Comparison of ENCODE assay signal across 12 cellular contexts in the genomic region with DNA sequence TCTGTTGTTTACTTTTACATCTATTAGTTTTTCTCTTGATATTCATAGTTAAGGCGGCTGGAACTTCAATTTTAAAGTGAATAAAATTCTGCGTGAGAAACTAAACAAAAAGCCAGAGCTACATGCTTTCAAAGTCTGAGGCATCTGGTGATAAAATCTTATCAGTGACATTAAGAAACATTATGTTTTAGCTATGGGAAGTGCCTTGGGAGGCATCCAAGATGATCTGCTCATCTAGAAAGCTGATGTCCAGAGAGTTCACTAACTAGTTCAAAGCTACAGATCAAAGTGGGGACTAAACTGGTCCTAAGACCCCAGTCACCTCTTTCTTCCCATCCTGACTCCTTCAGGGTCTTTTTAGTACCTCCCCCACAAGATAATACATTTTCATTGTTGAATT. TPM values are rescaled to one million over a fixed set of nuclear protein-coding genes. Genes with fewer than 3 reads are reported as not detected.
DNase-seq lines count a peak whose midpoint lies in the region; ATAC-seq and TF ChIP-seq lines count a peak whose summit lies in the region.
"Had no signal": no experiment of that assay in that cellular context is flagged by ENCODE, and none has a peak within 500 bp of the region (broad histone marks: within the 10 kb centered on the region; RNA-seq: fewer than 3 reads in every experiment).

No MANE protein-coding gene starts in this region.

- H2BK120ac ChIP-seq in trophoblast cell (ENCODE audit: insufficient read depth, low read length, poor library complexity), result peak overlapping the region; percentile 43

- no peak overlapping the region for H3K4ac ChIP-seq in trophoblast cell (ENCODE audit: low read depth, low read length)

- peaks cover 0 to 4% of the 10 kb centered on the region in 2 experiments for H3K4me1 ChIP-seq in trophoblast cell (ENCODE audit: control insufficient read depth in 1 of 2, insufficient read depth in 2 of 2, low read length in 2 of 2)
- H3K4me1 ChIP-seq in colonic mucosa, result no peaks in the 10 kb centered on the region

- no peak overlapping the region for H2BK12ac ChIP-seq in trophoblast cell (ENCODE audit: low read length)

- no peak overlapping the region for H4K91ac ChIP-seq in trophoblast cell (ENCODE audit: low read depth, low read length)

- intact Hi-C loops in colonic mucosa (cut with DNase I), result no loop called here

- no CpG with 5 or more reads among the region's 2 CpGs for WGBS in trophoblast cell (ENCODE audit: extremely low coverage, insufficient coverage, insufficient read length)

- DNase-seq in AG10803 (ENCODE audit: low read depth) (peak; percentile 20), OCI-M1 (lab: John Stamatoyannopoulos, UW) (peak; percentile 62), erythroblast (lab: John Stamatoyannopoulos, UW) (peak; percentile 50 to 59), trophoblast cell (peak in 1 of 2 donors; percentile 49), colonic mucosa (no peak), NCI-H1436 (lab: John Stamatoyannopoulos, UW) (no peak), NCI-H2107 treated with DMSO at 0.1 percent for 48 hours (lab: John Stamatoyannopoulos, UW; ENCODE audit: unreplicated experiment) (no peak)
- DNase-seq: NCI-H2081, RPMI8226 had no signal

- H4K8ac ChIP-seq in trophoblast cell (ENCODE audit: low read depth, low read length), result no peak overlapping the region

- H3K27me3 ChIP-seq in trophoblast cell (ENCODE audit: insufficient read depth, low read length) (no peaks in the 10 kb centered on the region), colonic mucosa (no peaks in the 10 kb centered on the region)
- H3K27me3 ChIP-seq: cardiac muscle cell had no signal

- H3K27ac ChIP-seq in trophoblast cell (ENCODE audit: low read depth, low read length), result no peak overlapping the region
- H3K27ac ChIP-seq in colonic mucosa, result no peak overlapping the region
- H3K27ac ChIP-seq: cardiac muscle cell had no signal

- no peak overlapping the region for H4K12ac ChIP-seq in trophoblast cell (ENCODE audit: low read depth, low read length)

- H3K36me3 ChIP-seq in trophoblast cell (ENCODE audit: control insufficient read depth in 1 of 2, insufficient read depth in 2 of 2, low read length in 2 of 2), result peaks cover 0 to 2% of the 10 kb centered on the region in 2 experiments
- no peaks in the 10 kb centered on the region for H3K36me3 ChIP-seq in colonic mucosa

- no peak overlapping the region for H2AFZ ChIP-seq in trophoblast cell (ENCODE audit: insufficient read depth, low read length, poor library complexity)

- H3K4me3 ChIP-seq in AG10803 (ENCODE audit: low read length) (no peak overlapping the region), trophoblast cell (ENCODE audit: low read depth, low read length) (no peak overlapping the region), colonic mucosa (no peak overlapping the region)
- H3K4me3 ChIP-seq: cardiac muscle cell had no signal

- TF ChIP-seq CTCF in AG10803 (conservative IDR thresholded peaks at IDR 0.05; ENCODE audit: low read length) (no peak), colonic mucosa (IDR thresholded peaks at IDR 0.05) (no peak)

- H3K14ac ChIP-seq in trophoblast cell (ENCODE audit: low read length), result no peak overlapping the region

- no peak overlapping the region for H3K4me2 ChIP-seq in trophoblast cell (ENCODE audit: low read length)

- no peak for TF ChIP-seq POLR2A in erythroblast (IDR thresholded peaks at IDR 0.05; ENCODE audit: low read length)

- H2AK5ac ChIP-seq in trophoblast cell (ENCODE audit: low read length), result no peak overlapping the region

- H3K9me3 ChIP-seq in trophoblast cell (ENCODE audit: insufficient read depth, low read depth, low read length) (no peaks in the 10 kb centered on the region), colonic mucosa (no peaks in the 10 kb centered on the region)

- H2BK5ac ChIP-seq in trophoblast cell (ENCODE audit: low read depth, low read length, poor library complexity), result no peak overlapping the region

- H3K79me2 ChIP-seq in trophoblast cell (ENCODE audit: control insufficient read depth, insufficient read depth, low read length, poor library complexity), result no peaks in the 10 kb centered on the region

- no peak overlapping the region for H3K18ac ChIP-seq in trophoblast cell (ENCODE audit: low read length)

- H3K79me1 ChIP-seq in trophoblast cell (ENCODE audit: low read length), result peaks cover 2% of the 10 kb centered on the region

- no peak overlapping the region for H3K9ac ChIP-seq in trophoblast cell (ENCODE audit: low read length)
- H3K9ac ChIP-seq in colonic mucosa (ENCODE audit: low read depth in 2 of 2, low read length in 2 of 2), result no peak overlapping the region

- ATAC-seq in GM21526 (IDR thresholded peaks at IDR 0.05; ENCODE audit: low FRiP score, unreplicated experiment), result no peak
- ATAC-seq: WTC11 had no signal

- H3K23ac ChIP-seq in trophoblast cell (ENCODE audit: low read length), result no peak overlapping the region

RNA-seq across cellular contexts. Expression of a gene that starts 37.2 kb away (rescaled TPM):
- 43.2 and 43.5 TPM in 2 replicates for polyA plus RNA-seq in trophoblast cell (2013)
- total RNA-seq in colonic mucosa, result 10 to 100 TPM; 46.3 to 56.6 TPM

RNA-seq across cellular contexts. Expression of a gene that starts 37.3 kb away (rescaled TPM):
- polyA plus RNA-seq in trophoblast cell (2013), result 5.7 and 6.1 TPM in 2 replicates
- 1 to 10 TPM; 4.4 to 7.8 TPM for total RNA-seq in colonic mucosa

Comparison
In these comparisons a context has a peak if more than half of its experiments do, and no peak if none do; other contexts are left out.
1. DNase-seq: peak in AG10803 (single experiment), OCI-M1 (single experiment) and erythroblast (2 of 2); none in colonic mucosa (single experiment), NCI-H1436 (single experiment) and NCI-H2107 treated with DMSO at 0.1 percent for 48 hours (single experiment).